1 cellular context compared by ENCODE assay signal in genomic region chr10:99621454-99622246, GRCh38.
TF ChIP-seq lines count a peak whose summit lies in the region.

No MANE protein-coding gene starts in this region.

TF ChIP-seq in HepG2, 621 proteins besides CTCF, POLR2A, EP300 and RAD21 (continued from another document and continues in another):
- no peak for TF ChIP-seq TRIM22 (IDR thresholded peaks at IDR 0.05)
- no peak; the same call in 1 of the 2 replicates for TF ChIP-seq ATF7 (IDR thresholded peaks at IDR 0.05)
- no peak for TF ChIP-seq ATF7 (CRISPR knock-in tag; IDR thresholded peaks at IDR 0.05)
- TF ChIP-seq CEBPG (CRISPR knock-in tag; IDR thresholded peaks at IDR 0.05), result no peak
- no peak for TF ChIP-seq ZNF282 (IDR thresholded peaks at IDR 0.05; ENCODE audit: partially characterized antibody)
- no peak for TF ChIP-seq FOSL2 (CRISPR knock-in tag; IDR thresholded peaks at IDR 0.05)
- no peak for TF ChIP-seq HNF1B (CRISPR knock-in tag; IDR thresholded peaks at IDR 0.05)
- TF ChIP-seq ZNF281 (CRISPR knock-in tag; IDR thresholded peaks at IDR 0.05; ENCODE audit: borderline replicate concordance), result no peak
- no peak for TF ChIP-seq ZFAT (CRISPR knock-in tag; conservative IDR thresholded peaks at IDR 0.05)
- TF ChIP-seq ZNF253 (CRISPR knock-in tag; IDR thresholded peaks at IDR 0.05; ENCODE audit: borderline replicate concordance), result no peak
- no peak for TF ChIP-seq DBP (CRISPR knock-in tag; IDR thresholded peaks at IDR 0.05; ENCODE audit: not compliant biosample characterization)
- no peak for TF ChIP-seq TBX3 (IDR thresholded peaks at IDR 0.05; ENCODE audit: borderline replicate concordance)
- 0 out of 2 replicates have a peak, but pooled peaks have one; percentile 6 for TF ChIP-seq ZNF318 (CRISPR knock-in tag; IDR thresholded peaks at IDR 0.05)
- TF ChIP-seq ZNF674 (CRISPR knock-in tag; IDR thresholded peaks at IDR 0.05; ENCODE audit: low read depth), result 0 out of 2 replicates have a peak, but pooled peaks have one; percentile 3
- no peak for TF ChIP-seq ZNF18 (CRISPR knock-in tag; IDR thresholded peaks at IDR 0.05; ENCODE audit: insufficient replicate concordance)
- no peak for TF ChIP-seq ZNF121 (CRISPR knock-in tag; IDR thresholded peaks at IDR 0.05)
- no peak for TF ChIP-seq DZIP1 (CRISPR knock-in tag; IDR thresholded peaks at IDR 0.05)
- TF ChIP-seq ZBTB7A (CRISPR knock-in tag; IDR thresholded peaks at IDR 0.05), result no peak
- no peak for TF ChIP-seq TIGD3 (CRISPR knock-in tag; IDR thresholded peaks at IDR 0.05; ENCODE audit: borderline replicate concordance)
- peak; percentile 31; the same call in 1 of the 2 replicates for TF ChIP-seq RNF219 (CRISPR knock-in tag; IDR thresholded peaks at IDR 0.05)
- TF ChIP-seq UBTF (CRISPR knock-in tag; IDR thresholded peaks at IDR 0.05), result 0 out of 2 replicates have a peak, but pooled peaks have one; percentile 31
- 0 out of 2 replicates have a peak, but pooled peaks have one; percentile 30 for TF ChIP-seq ZNF788 (CRISPR knock-in tag; IDR thresholded peaks at IDR 0.05; ENCODE audit: borderline replicate concordance)
- TF ChIP-seq ZNF33A (CRISPR knock-in tag; IDR thresholded peaks at IDR 0.05; ENCODE audit: borderline replicate concordance), result peak; percentile 19; the same call in 1 of the 2 replicates
